1 cellular context compared by ENCODE assay signal in the genomic region with DNA sequence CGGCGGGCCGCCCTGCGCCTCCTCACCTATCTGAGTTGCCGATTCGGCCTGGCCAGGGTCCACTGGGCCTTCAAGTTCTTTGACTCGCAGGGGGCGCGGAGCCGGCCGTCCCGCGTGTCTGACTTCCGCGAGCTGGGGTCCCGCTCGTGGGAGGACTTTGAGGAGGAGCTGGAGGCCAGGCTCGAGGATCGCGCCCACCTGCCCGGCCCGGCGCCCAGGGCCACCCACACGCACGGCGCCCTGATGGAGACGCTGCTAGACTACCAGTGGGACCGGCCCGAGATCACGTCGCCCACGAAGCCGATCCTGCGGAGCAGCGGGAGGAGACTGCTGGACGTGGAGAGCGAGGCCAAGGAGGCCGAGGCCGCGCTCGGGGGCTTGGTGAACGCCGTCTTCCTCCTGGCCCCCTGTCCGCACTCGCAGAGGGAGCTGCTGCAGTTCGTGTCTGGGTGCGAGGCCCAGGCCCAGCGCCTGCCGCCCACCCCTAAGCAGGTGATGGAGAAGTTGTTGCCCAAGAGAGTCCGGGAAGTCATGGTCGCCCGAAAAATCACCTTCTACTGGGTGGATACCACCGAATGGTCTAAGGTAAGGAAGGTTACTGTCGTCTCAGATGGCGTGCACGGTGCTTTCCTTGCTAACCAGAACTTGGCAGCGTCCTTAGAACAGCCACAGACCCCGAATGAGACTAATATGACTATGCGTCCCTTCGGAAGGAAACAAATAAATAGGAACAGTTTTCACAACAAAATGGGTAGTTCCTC.
TF ChIP-seq lines count a peak whose summit lies in the region.

No MANE protein-coding gene starts in this region.

TF ChIP-seq in HepG2, 621 proteins besides CTCF, POLR2A, EP300 and RAD21 (continued from another document):
- TF ChIP-seq, protein P1, sequence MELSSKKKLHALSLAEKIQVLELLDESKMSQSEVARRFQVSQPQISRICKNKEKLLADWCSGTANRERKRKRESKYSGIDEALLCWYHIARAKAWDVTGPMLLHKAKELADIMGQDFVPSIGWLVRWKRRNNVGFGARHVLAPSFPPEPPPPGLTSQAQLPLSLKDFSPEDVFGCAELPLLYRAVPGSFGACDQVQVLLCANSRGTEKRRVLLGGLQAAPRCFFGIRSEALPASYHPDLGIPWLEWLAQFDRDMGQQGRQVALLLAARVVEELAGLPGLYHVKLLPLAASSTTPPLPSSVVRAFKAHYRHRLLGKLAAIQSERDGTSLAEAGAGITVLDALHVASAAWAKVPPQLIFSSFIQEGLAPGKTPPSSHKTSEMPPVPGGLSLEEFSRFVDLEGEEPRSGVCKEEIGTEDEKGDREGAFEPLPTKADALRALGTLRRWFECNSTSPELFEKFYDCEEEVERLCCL (CRISPR knock-in tag; IDR thresholded peaks at IDR 0.05; ENCODE audit: borderline replicate concordance): no peak
- TF ChIP-seq ZNF543 (CRISPR knock-in tag; IDR thresholded peaks at IDR 0.05): peak; percentile 38; the same call in 1 of the 2 replicates
- no peak for TF ChIP-seq ZNF713 (CRISPR knock-in tag; IDR thresholded peaks at IDR 0.05)
- TF ChIP-seq, protein P2, sequence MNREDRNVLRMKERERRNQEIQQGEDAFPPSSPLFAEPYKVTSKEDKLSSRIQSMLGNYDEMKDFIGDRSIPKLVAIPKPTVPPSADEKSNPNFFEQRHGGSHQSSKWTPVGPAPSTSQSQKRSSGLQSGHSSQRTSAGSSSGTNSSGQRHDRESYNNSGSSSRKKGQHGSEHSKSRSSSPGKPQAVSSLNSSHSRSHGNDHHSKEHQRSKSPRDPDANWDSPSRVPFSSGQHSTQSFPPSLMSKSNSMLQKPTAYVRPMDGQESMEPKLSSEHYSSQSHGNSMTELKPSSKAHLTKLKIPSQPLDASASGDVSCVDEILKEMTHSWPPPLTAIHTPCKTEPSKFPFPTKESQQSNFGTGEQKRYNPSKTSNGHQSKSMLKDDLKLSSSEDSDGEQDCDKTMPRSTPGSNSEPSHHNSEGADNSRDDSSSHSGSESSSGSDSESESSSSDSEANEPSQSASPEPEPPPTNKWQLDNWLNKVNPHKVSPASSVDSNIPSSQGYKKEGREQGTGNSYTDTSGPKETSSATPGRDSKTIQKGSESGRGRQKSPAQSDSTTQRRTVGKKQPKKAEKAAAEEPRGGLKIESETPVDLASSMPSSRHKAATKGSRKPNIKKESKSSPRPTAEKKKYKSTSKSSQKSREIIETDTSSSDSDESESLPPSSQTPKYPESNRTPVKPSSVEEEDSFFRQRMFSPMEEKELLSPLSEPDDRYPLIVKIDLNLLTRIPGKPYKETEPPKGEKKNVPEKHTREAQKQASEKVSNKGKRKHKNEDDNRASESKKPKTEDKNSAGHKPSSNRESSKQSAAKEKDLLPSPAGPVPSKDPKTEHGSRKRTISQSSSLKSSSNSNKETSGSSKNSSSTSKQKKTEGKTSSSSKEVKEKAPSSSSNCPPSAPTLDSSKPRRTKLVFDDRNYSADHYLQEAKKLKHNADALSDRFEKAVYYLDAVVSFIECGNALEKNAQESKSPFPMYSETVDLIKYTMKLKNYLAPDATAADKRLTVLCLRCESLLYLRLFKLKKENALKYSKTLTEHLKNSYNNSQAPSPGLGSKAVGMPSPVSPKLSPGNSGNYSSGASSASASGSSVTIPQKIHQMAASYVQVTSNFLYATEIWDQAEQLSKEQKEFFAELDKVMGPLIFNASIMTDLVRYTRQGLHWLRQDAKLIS (CRISPR knock-in tag; IDR thresholded peaks at IDR 0.05): no peak
- 0 out of 2 replicates have a peak, but pooled peaks have one; percentile 18 for TF ChIP-seq SPEN (CRISPR knock-in tag; IDR thresholded peaks at IDR 0.05; ENCODE audit: low read depth)
- TF ChIP-seq RBM39 (IDR thresholded peaks at IDR 0.05; ENCODE audit: low read depth, low read length, poor library complexity, severe bottlenecking): peak; percentile 13
- peak; percentile 72 for TF ChIP-seq AGO2 (optimal IDR thresholded peaks at IDR 0.05; ENCODE audit: low read depth, low read length)
- 0 out of 2 replicates have a peak, but pooled peaks have one; percentile 0 for TF ChIP-seq FOXK1 (CRISPR knock-in tag; IDR thresholded peaks at IDR 0.05; ENCODE audit: borderline replicate concordance, low read depth)
- TF ChIP-seq MEIS1 (CRISPR knock-in tag; IDR thresholded peaks at IDR 0.05; ENCODE audit: borderline replicate concordance): 0 out of 2 replicates have a peak, but pooled peaks have one; percentile 62
- TF ChIP-seq NFATC3 (CRISPR knock-in tag; IDR thresholded peaks at IDR 0.05): no peak
- TF ChIP-seq HIVEP1 (CRISPR knock-in tag; IDR thresholded peaks at IDR 0.05): peak; percentile 57; the same call in 1 of the 2 replicates
- peak; percentile 60; the same call in 1 of the 2 replicates for TF ChIP-seq NR1H2 (CRISPR knock-in tag; IDR thresholded peaks at IDR 0.05; ENCODE audit: borderline replicate concordance, low read depth)
- peak; percentile 46 for TF ChIP-seq RBFOX2 (IDR thresholded peaks at IDR 0.05; ENCODE audit: low read depth, low read length)
- TF ChIP-seq ZNF839 (CRISPR knock-in tag; IDR thresholded peaks at IDR 0.05; ENCODE audit: borderline replicate concordance): 0 out of 2 replicates have a peak, but pooled peaks have one; percentile 31
- peak; percentile 82 for TF ChIP-seq ZFY (CRISPR knock-in tag; IDR thresholded peaks at IDR 0.05)
- TF ChIP-seq SAFB2 (CRISPR knock-in tag; IDR thresholded peaks at IDR 0.05; ENCODE audit: borderline replicate concordance, low read depth): no peak
- TF ChIP-seq ZFX (CRISPR knock-in tag; IDR thresholded peaks at IDR 0.05; ENCODE audit: low read depth): peak; percentile 82
- TF ChIP-seq FOXM1 (CRISPR knock-in tag; IDR thresholded peaks at IDR 0.05): no peak
- no peak for TF ChIP-seq CREB1 (IDR thresholded peaks at IDR 0.05)
- no peak for TF ChIP-seq CREB1 (CRISPR knock-in tag; IDR thresholded peaks at IDR 0.05)
- TF ChIP-seq ZNF333 (CRISPR knock-in tag; IDR thresholded peaks at IDR 0.05; ENCODE audit: borderline replicate concordance): 0 out of 2 replicates have a peak, but pooled peaks have one; percentile 66
- TF ChIP-seq, protein P3, sequence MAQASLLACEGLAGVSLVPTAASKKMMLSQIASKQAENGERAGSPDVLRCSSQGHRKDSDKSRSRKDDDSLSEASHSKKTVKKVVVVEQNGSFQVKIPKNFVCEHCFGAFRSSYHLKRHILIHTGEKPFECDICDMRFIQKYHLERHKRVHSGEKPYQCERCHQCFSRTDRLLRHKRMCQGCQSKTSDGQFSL (CRISPR knock-in tag; IDR thresholded peaks at IDR 0.05): no peak
- TF ChIP-seq, protein P4, sequence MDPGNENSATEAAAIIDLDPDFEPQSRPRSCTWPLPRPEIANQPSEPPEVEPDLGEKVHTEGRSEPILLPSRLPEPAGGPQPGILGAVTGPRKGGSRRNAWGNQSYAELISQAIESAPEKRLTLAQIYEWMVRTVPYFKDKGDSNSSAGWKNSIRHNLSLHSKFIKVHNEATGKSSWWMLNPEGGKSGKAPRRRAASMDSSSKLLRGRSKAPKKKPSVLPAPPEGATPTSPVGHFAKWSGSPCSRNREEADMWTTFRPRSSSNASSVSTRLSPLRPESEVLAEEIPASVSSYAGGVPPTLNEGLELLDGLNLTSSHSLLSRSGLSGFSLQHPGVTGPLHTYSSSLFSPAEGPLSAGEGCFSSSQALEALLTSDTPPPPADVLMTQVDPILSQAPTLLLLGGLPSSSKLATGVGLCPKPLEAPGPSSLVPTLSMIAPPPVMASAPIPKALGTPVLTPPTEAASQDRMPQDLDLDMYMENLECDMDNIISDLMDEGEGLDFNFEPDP (CRISPR knock-in tag; conservative IDR thresholded peaks at IDR 0.05): 0 out of 2 replicates have a peak, but pooled peaks have one; percentile 67
- TF ChIP-seq, protein P5, sequence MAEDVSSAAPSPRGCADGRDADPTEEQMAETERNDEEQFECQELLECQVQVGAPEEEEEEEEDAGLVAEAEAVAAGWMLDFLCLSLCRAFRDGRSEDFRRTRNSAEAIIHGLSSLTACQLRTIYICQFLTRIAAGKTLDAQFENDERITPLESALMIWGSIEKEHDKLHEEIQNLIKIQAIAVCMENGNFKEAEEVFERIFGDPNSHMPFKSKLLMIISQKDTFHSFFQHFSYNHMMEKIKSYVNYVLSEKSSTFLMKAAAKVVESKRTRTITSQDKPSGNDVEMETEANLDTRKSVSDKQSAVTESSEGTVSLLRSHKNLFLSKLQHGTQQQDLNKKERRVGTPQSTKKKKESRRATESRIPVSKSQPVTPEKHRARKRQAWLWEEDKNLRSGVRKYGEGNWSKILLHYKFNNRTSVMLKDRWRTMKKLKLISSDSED (CRISPR knock-in tag; IDR thresholded peaks at IDR 0.05): no peak
- TF ChIP-seq RARA (CRISPR knock-in tag; IDR thresholded peaks at IDR 0.05): no peak
- TF ChIP-seq ZBTB1 (CRISPR knock-in tag; IDR thresholded peaks at IDR 0.05; ENCODE audit: borderline replicate concordance): no peak
- no peak for TF ChIP-seq ZNF629 (CRISPR knock-in tag; conservative IDR thresholded peaks at IDR 0.05)
- TF ChIP-seq, protein P6, sequence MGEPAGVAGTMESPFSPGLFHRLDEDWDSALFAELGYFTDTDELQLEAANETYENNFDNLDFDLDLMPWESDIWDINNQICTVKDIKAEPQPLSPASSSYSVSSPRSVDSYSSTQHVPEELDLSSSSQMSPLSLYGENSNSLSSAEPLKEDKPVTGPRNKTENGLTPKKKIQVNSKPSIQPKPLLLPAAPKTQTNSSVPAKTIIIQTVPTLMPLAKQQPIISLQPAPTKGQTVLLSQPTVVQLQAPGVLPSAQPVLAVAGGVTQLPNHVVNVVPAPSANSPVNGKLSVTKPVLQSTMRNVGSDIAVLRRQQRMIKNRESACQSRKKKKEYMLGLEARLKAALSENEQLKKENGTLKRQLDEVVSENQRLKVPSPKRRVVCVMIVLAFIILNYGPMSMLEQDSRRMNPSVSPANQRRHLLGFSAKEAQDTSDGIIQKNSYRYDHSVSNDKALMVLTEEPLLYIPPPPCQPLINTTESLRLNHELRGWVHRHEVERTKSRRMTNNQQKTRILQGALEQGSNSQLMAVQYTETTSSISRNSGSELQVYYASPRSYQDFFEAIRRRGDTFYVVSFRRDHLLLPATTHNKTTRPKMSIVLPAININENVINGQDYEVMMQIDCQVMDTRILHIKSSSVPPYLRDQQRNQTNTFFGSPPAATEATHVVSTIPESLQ (CRISPR knock-in tag; conservative IDR thresholded peaks at IDR 0.05): no peak
- TF ChIP-seq HDAC1 (CRISPR knock-in tag; IDR thresholded peaks at IDR 0.05): peak; percentile 8; the same call in 1 of the 2 replicates
- 0 out of 2 replicates have a peak, but pooled peaks have one; percentile 56 for TF ChIP-seq ELF4 (CRISPR knock-in tag; IDR thresholded peaks at IDR 0.05; ENCODE audit: borderline replicate concordance)
- TF ChIP-seq, protein P7, sequence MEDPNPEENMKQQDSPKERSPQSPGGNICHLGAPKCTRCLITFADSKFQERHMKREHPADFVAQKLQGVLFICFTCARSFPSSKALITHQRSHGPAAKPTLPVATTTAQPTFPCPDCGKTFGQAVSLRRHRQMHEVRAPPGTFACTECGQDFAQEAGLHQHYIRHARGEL (CRISPR knock-in tag; IDR thresholded peaks at IDR 0.05): 0 out of 2 replicates have a peak, but pooled peaks have one; percentile 57
TF ChIP-seq in HepG2: peak in this region for 77.
